ENCODE assay signal across 8 cellular contexts in the genomic region with DNA sequence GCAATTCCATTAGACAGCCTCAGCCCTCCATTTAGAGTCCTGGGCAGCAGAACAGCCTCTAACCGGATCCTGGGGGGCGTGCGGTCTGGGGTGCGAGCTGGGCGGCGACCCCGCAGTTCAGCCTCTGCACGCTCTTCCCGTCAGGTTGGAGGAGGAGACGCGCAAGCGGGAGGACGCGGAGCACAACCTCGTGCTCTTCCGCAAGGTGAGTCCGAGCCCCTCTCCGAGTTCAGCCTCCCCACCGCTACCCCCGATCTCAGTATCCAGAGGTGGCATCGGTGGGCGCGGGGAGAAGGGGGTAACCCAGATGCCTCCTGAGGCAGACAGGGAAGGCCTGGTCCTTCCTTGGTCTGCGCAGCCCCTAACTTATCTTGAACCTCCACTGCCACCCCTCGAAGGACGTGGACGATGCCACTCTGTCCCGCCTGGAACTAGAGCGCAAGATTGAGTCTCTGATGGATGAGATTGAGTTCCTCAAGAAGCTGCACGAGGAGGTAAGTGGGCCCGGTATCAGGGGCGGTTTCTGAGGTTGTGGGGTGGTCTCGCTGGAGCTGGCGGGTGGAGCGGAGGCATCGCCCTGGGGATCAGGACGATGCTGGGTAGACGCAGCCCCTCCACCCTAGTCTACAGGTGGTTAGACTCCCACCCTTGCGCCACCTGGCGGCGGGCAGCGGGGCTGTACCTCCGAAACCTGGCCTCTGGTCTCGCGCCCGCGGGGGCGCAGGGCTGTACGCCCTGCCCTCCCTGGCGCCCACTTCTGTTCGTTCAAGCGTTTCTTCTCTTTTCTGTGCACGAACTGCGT. TPM values are rescaled to one million over a fixed set of nuclear protein-coding genes. Genes with fewer than 3 reads are reported as not detected.
A peak's percentile ranks its signal among the peaks of the same experiment; 100 is the strongest.
DNase-seq lines count a peak whose midpoint lies in the region; TF ChIP-seq lines count a peak whose summit lies in the region.

No MANE protein-coding gene starts in this region.

- H3K4me1 Mint-ChIP-seq in glutamatergic neuron (ENCODE audit: low read depth, unreplicated experiment) = peaks cover 12% of the 10 kb centered on the region

- H3K4me3 ChIP-seq in OCI-LY1 (ENCODE audit: low read depth, low read length, poor library complexity, severe bottlenecking) = peak overlapping the region; percentile 50

- peaks cover 4% of the 10 kb centered on the region; the same call in 1 of the 2 replicates for H3K27me3 ChIP-seq in OCI-LY1 (ENCODE audit: insufficient read depth, low read length)

- peaks cover 8% of the 10 kb centered on the region for H3K36me3 Mint-ChIP-seq in glutamatergic neuron (ENCODE audit: unreplicated experiment)

- H3K27me3 Mint-ChIP-seq in glutamatergic neuron (ENCODE audit: unreplicated experiment) = peaks cover 31% of the 10 kb centered on the region

- H3K9me3 Mint-ChIP-seq in glutamatergic neuron (ENCODE audit: unreplicated experiment) = peaks cover 26% of the 10 kb centered on the region

- no peak overlapping the region for H3K27ac ChIP-seq in OCI-LY1 (ENCODE audit: low read depth, low read length, poor library complexity, severe bottlenecking)

- H3K36me3 ChIP-seq in OCI-LY1 (ENCODE audit: insufficient read depth, low read length) = no peaks in the 10 kb centered on the region

- H3K4me3 Mint-ChIP-seq in glutamatergic neuron (ENCODE audit: unreplicated experiment) = peak overlapping the region; percentile 93

- DNase-seq in NCI-H1092 treated with DMSO at 0.1 percent for 48 hours (lab: John Stamatoyannopoulos, UW) (peak; percentile 11), NCI-H1092 (lab: John Stamatoyannopoulos, UW) (no peak), glutamatergic neuron (peak; percentile 86), cerebellar nuclear complex (lab: John Stamatoyannopoulos, UW) (no peak), A172 (ENCODE audit: low spot score) (no peak)
- DNase-seq in activated effector memory CD4-positive, alpha-beta T cell treated with Interleukin-2 at 50 U/mL for 16 hours = peak; percentile 49
- peak; percentile 60 for DNase-seq in stimulated activated CD4-positive, alpha-beta T cell treated with anti-CD3 and anti-CD28 coated beads, Interleukin-12 subunit alpha, Interleukin-12 subunit beta, amount 100 ng/mL, for 4 hours

- H3K79me2 ChIP-seq in OCI-LY1 (ENCODE audit: insufficient read depth, low read length) = no peaks in the 10 kb centered on the region

- no peaks in the 10 kb centered on the region for H3K9me3 ChIP-seq in OCI-LY1 (ENCODE audit: low read length)

- no peaks in the 10 kb centered on the region for H4K20me1 ChIP-seq in OCI-LY1 (ENCODE audit: insufficient read depth, low read length)

- H2AFZ ChIP-seq in OCI-LY1 (ENCODE audit: low read length) = no peak overlapping the region

- H3K9me2 ChIP-seq in OCI-LY1 (ENCODE audit: low read depth, low read length) = no peaks in the 10 kb centered on the region

- no peaks in the 10 kb centered on the region for H3F3A ChIP-seq in OCI-LY1 (ENCODE audit: insufficient read depth, low read length)

- TF ChIP-seq CTCF in OCI-LY1 (IDR thresholded peaks at IDR 0.05; ENCODE audit: low read length) (peak; percentile 91), glutamatergic neuron (IDR thresholded peaks at IDR 0.05; ENCODE audit: partially characterized antibody, unreplicated experiment) (peak; percentile 98)

- H3K9ac ChIP-seq in OCI-LY1 (ENCODE audit: low read length) = no peak overlapping the region

- H3K27ac Mint-ChIP-seq in glutamatergic neuron (ENCODE audit: unreplicated experiment) = peak overlapping the region; percentile 87

- peak overlapping the region; percentile 79 for H3K4me2 ChIP-seq in OCI-LY1 (ENCODE audit: low read length)

- peaks cover 8% of the 10 kb centered on the region for H3K4me1 ChIP-seq in OCI-LY1 (ENCODE audit: insufficient read depth, low read length, severe bottlenecking)

RNA-seq across cellular contexts. Expression of gene PRPH, which starts 1.3 kb away (rescaled TPM):
- total RNA-seq in glutamatergic neuron (ENCODE audit: unreplicated experiment) = 2,189 TPM
- total RNA-seq in A172 (2014; rRNA removed; shearing (Covaris generic)) = 4.6 and 6.9 TPM in 2 replicates

RNA-seq across cellular contexts. Expression of gene TROAP, which starts 26.8 kb away (rescaled TPM):
- total RNA-seq in glutamatergic neuron (ENCODE audit: unreplicated experiment) = 11.7 TPM
- total RNA-seq in A172 (2014; rRNA removed; shearing (Covaris generic)) = 38.2 and 45.4 TPM in 2 replicates

RNA-seq across cellular contexts. Expression of gene TUBA1C, which starts 31.4 kb away (rescaled TPM):
- total RNA-seq in glutamatergic neuron (ENCODE audit: unreplicated experiment) = 66.7 TPM
- 1,111 and 1,563 TPM in 2 replicates for total RNA-seq in A172 (2014; rRNA removed; shearing (Covaris generic))

RNA-seq across cellular contexts. Expression of gene C1QL4, which starts 40.8 kb away (rescaled TPM):
- total RNA-seq in glutamatergic neuron (ENCODE audit: unreplicated experiment) = 4.8 TPM
- 2.3 and 4.4 TPM in 2 replicates for total RNA-seq in A172 (2014; rRNA removed; shearing (Covaris generic))

RNA-seq across cellular contexts. Expression of gene DNAJC22, which starts 50.5 kb away (rescaled TPM):
- 4.5 TPM for total RNA-seq in glutamatergic neuron (ENCODE audit: unreplicated experiment)
- total RNA-seq in A172 (2014; rRNA removed; shearing (Covaris generic)) = 12.6 and 13.1 TPM in 2 replicates

Comparison
In these comparisons a context has a peak if more than half of its experiments do, and no peak if none do; other contexts are left out.
1. DNase-seq: peak in NCI-H1092 treated with DMSO at 0.1 percent for 48 hours (single experiment), activated effector memory CD4-positive, alpha-beta T cell treated with Interleukin-2 at 50 U/mL for 16 hours (single experiment), glutamatergic neuron (single experiment) and stimulated activated CD4-positive, alpha-beta T cell treated with anti-CD3 and anti-CD28 coated beads, Interleukin-12 subunit alpha, Interleukin-12 subunit beta, amount 100 ng/mL, for 4 hours (single experiment); none in NCI-H1092 (single experiment), cerebellar nuclear complex (0 of 2) and A172 (single experiment).
2. RNA of gene PRPH, which starts 1.3 kb away (total RNA-seq): 2,189 TPM in glutamatergic neuron (single experiment); 4.6 to 6.9 TPM in A172; every median in the first group is over 100 times any median in the second.
3. RNA of gene TUBA1C, which starts 31.4 kb away (total RNA-seq): 1,111 to 1,563 TPM in A172; 66.7 TPM in glutamatergic neuron (single experiment); every median in the first group is over 10 times any median in the second.